Comparison of ENCODE assay signal across 8 cellular contexts in the genomic region with DNA sequence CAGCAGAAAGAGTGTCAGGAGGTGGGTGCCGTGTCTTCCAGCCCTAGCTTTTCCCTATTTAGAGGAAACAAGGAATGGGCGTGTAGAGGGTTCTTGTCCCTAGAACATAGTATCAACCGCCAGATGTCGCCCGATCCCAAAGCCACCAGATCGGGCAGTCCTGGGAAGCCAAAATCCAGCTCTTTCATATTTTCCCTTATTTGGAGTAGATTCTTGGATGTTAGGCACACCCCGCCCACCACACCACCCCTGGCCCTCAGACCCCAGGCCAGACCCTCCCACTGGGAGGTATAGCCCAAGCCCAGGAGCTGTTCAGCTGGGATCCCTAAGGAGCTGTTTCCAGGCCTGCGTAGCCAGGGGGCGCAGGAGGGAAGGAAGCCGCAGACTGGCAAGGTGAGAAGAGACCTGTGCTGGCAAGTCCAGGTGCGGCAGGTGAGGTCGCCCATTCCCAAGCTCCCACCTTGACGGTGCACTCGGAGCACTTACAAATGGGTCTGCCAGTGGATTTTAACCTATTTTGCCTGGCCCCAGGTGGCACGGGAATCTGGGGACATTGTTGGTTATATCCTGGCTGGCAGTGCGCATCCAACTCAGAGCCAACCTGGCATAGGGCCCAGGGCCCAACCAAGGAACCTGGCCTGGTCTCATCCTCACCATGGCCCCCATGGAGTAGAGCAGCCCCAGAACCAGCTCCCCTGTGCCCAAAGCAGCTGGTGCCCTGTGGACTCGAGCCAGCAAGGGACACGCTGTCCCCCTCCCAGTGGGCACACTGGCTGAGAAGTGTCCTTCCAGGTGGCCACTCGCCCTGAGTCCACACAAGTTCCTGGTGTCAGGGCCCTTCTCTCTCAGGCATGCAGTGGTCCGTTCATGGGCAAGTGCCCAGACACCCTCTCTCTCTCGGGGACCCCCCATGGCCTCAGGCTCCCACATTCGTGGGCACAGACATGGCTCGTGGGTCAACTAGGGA. TPM values are rescaled to one million over a fixed set of nuclear protein-coding genes. Genes with fewer than 3 reads are reported as not detected.
DNase-seq lines count a peak whose midpoint lies in the region; ATAC-seq and TF ChIP-seq lines count a peak whose summit lies in the region.

No MANE protein-coding gene starts in this region.

- H3K27me3 Mint-ChIP-seq in activated naive CD4-positive, alpha-beta T cell treated with anti-CD3 and anti-CD28 coated beads, Interleukin-2, amount 10 ng/mL, durations not matched to agents 7 days and 5 days, result no peaks in the 10 kb centered on the region
- H3K27me3 Mint-ChIP-seq in activated CD4-positive, alpha-beta memory T cell treated with anti-CD3 and anti-CD28 coated beads for 36 hours, result no peaks in the 10 kb centered on the region

- peaks cover 26% of the 10 kb centered on the region for H3K4me1 Mint-ChIP-seq in activated naive CD4-positive, alpha-beta T cell treated with anti-CD3 and anti-CD28 coated beads, Interleukin-2, amount 10 ng/mL, durations not matched to agents 7 days and 5 days
- peaks cover 23% of the 10 kb centered on the region for H3K4me1 Mint-ChIP-seq in activated CD4-positive, alpha-beta memory T cell treated with anti-CD3 and anti-CD28 coated beads for 36 hours (ENCODE audit: low read depth)

- no peaks in the 10 kb centered on the region for H3K27me3 ChIP-seq in neutrophil

- intact Hi-C loops in activated CD4-positive, alpha-beta memory T cell treated with anti-CD3 and anti-CD28 coated beads for 36 hours (cut with micrococcal nuclease), result loop anchor here (10.0 kb wide), 1 partner anchor 399 kb away; a partner anchor contains a TSS

- POLR2A ChIA-PET in activated CD4-positive, alpha-beta memory T cell treated with anti-CD3 and anti-CD28 coated beads for 36 hours (lab: Charles Lee), result interaction anchor here (0.6 to 0.7 kb wide), 3 partner anchors 25 to 355 kb away, joined by 3 read pairs; no protein-coding TSS in a partner anchor

- DNase-seq in activated naive CD4-positive, alpha-beta T cell treated with anti-CD3 and anti-CD28 coated beads, Interleukin-2, amount 10 ng/mL, durations not matched to agents 7 days and 5 days, result peak; percentile 55
- no peak for DNase-seq in activated naive CD4-positive, alpha-beta T cell treated with anti-CD3 and anti-CD28 coated beads, Interleukin-2, amount 50 U/mL, for 16 hours
- DNase-seq in NCI-H1417 (lab: John Stamatoyannopoulos, UW), result peak; percentile 78 to 88 (median 85)
- peak; percentile 46 for DNase-seq in activated CD4-positive, alpha-beta memory T cell treated with anti-CD3 and anti-CD28 coated beads for 36 hours
- peak; percentile 58 to 80 for DNase-seq in foreskin fibroblast
- DNase-seq in OCI-M2 (lab: John Stamatoyannopoulos, UW; ENCODE audit: unreplicated experiment), result no peak

- no peaks in the 10 kb centered on the region for H3K9me3 Mint-ChIP-seq in activated naive CD4-positive, alpha-beta T cell treated with anti-CD3 and anti-CD28 coated beads, Interleukin-2, amount 10 ng/mL, durations not matched to agents 7 days and 5 days
- no peaks in the 10 kb centered on the region for H3K9me3 Mint-ChIP-seq in activated CD4-positive, alpha-beta memory T cell treated with anti-CD3 and anti-CD28 coated beads for 36 hours

- H3K9me3 ChIP-seq in neutrophil, result no peaks in the 10 kb centered on the region

- H3K4me1 ChIP-seq in neutrophil (ENCODE audit: control insufficient read depth in 1 of 2, insufficient read depth in 1 of 2, low read depth in 1 of 2, low read length in 1 of 2), result peaks cover 47 to 49% of the 10 kb centered on the region in 2 experiments

- H3K4me3 ChIP-seq in foreskin fibroblast (ENCODE audit: low read depth in 1 of 2, low read length in 2 of 2) (peak overlapping the region; percentile 62 to 92), neutrophil (ENCODE audit: low read depth in 1 of 2, low read length in 1 of 2) (peak overlapping the region; percentile 24 to 44)

- peak overlapping the region; percentile 14 for H3K27ac Mint-ChIP-seq in activated naive CD4-positive, alpha-beta T cell treated with anti-CD3 and anti-CD28 coated beads, Interleukin-2, amount 10 ng/mL, durations not matched to agents 7 days and 5 days
- no peak overlapping the region for H3K27ac Mint-ChIP-seq in activated CD4-positive, alpha-beta memory T cell treated with anti-CD3 and anti-CD28 coated beads for 36 hours

- CTCF ChIA-PET in activated naive CD4-positive, alpha-beta T cell treated with anti-CD3 and anti-CD28 coated beads, Interleukin-2, amount 10 ng/mL, durations not matched to agents 7 days and 5 days (lab: Charles Lee), result interaction anchor here (0.6 to 2.1 kb wide), 17 partner anchors 9 to 361 kb away, joined by 3 to 17 read pairs (median 3); a partner anchor contains a TSS
- CTCF ChIA-PET in activated CD4-positive, alpha-beta memory T cell treated with anti-CD3 and anti-CD28 coated beads for 36 hours (lab: Charles Lee), result interaction anchor here (1.1 to 2.0 kb wide), 10 partner anchors 9 to 281 kb away, joined by 3 to 17 read pairs (median 6); a partner anchor contains a TSS

- peak overlapping the region; percentile 80 for H3K4me3 Mint-ChIP-seq in activated naive CD4-positive, alpha-beta T cell treated with anti-CD3 and anti-CD28 coated beads, Interleukin-2, amount 10 ng/mL, durations not matched to agents 7 days and 5 days
- H3K4me3 Mint-ChIP-seq in activated CD4-positive, alpha-beta memory T cell treated with anti-CD3 and anti-CD28 coated beads for 36 hours, result peak overlapping the region; percentile 70

- peak overlapping the region; percentile 62 for H3K27ac ChIP-seq in neutrophil

- TF ChIP-seq CTCF in foreskin fibroblast (IDR thresholded peaks at IDR 0.05; ENCODE audit: low read depth, low read length) (peak; percentile 48), neutrophil (IDR thresholded peaks at IDR 0.05) (peak; percentile 40)

- H3K36me3 ChIP-seq in neutrophil, result no peaks in the 10 kb centered on the region

- H3K36me3 Mint-ChIP-seq in activated naive CD4-positive, alpha-beta T cell treated with anti-CD3 and anti-CD28 coated beads, Interleukin-2, amount 10 ng/mL, durations not matched to agents 7 days and 5 days, result peaks cover 7% of the 10 kb centered on the region
- peaks cover 7% of the 10 kb centered on the region for H3K36me3 Mint-ChIP-seq in activated CD4-positive, alpha-beta memory T cell treated with anti-CD3 and anti-CD28 coated beads for 36 hours

- no peak for ATAC-seq in HG02678 (IDR thresholded peaks at IDR 0.05; ENCODE audit: unreplicated experiment)

RNA-seq across cellular contexts. Expression of a gene that starts 0.8 kb away (rescaled TPM):
- total RNA-seq in activated CD4-positive, alpha-beta memory T cell treated with anti-CD3 and anti-CD28 coated beads for 36 hours, result 1,000 to 10,000 TPM; 1,023 to 1,032 TPM

RNA-seq across cellular contexts. Expression of a gene that starts 5.5 kb away (rescaled TPM):
- 10 to 100 TPM; 75.8 to 79.1 TPM for total RNA-seq in activated CD4-positive, alpha-beta memory T cell treated with anti-CD3 and anti-CD28 coated beads for 36 hours

RNA-seq across cellular contexts. Expression of a gene that starts 24.6 kb away (rescaled TPM):
- 1,000 to 10,000 TPM; 3,597 to 3,654 TPM for total RNA-seq in activated CD4-positive, alpha-beta memory T cell treated with anti-CD3 and anti-CD28 coated beads for 36 hours

RNA-seq across cellular contexts. Expression of a gene that starts 35.4 kb away (rescaled TPM):
- total RNA-seq in activated CD4-positive, alpha-beta memory T cell treated with anti-CD3 and anti-CD28 coated beads for 36 hours, result 10 to 100 TPM; 12.5 to 13.3 TPM

RNA-seq across cellular contexts. Expression of a gene that starts 37.7 kb away (rescaled TPM):
- 10 to 100 TPM; 58.6 to 66.4 TPM for total RNA-seq in activated CD4-positive, alpha-beta memory T cell treated with anti-CD3 and anti-CD28 coated beads for 36 hours

Comparison
In these comparisons a context has a peak if more than half of its experiments do, and no peak if none do; other contexts are left out.
1. DNase-seq: peak in activated naive CD4-positive, alpha-beta T cell treated with anti-CD3 and anti-CD28 coated beads, Interleukin-2, amount 10 ng/mL, durations not matched to agents 7 days and 5 days (single experiment), NCI-H1417 (3 of 3), activated CD4-positive, alpha-beta memory T cell treated with anti-CD3 and anti-CD28 coated beads for 36 hours (single experiment) and foreskin fibroblast (2 of 2); none in activated naive CD4-positive, alpha-beta T cell treated with anti-CD3 and anti-CD28 coated beads, Interleukin-2, amount 50 U/mL, for 16 hours (single experiment) and OCI-M2 (single experiment).